In genomic region chrX:3638280-3638873, GRCh38 we compare ENCODE assay signal across 1 cellular context.
TF ChIP-seq lines count a peak whose summit lies in the region.

No MANE protein-coding gene starts in this region.

TF ChIP-seq in K562, 482 proteins besides CTCF, POLR2A, EP300 and RAD21 (continued from another document):
- TF ChIP-seq ZHX1 (conservative IDR thresholded peaks at IDR 0.05; ENCODE audit: low read length): no peak
